28 cellular contexts compared by ENCODE assay signal in genomic region chr14:58705066-58705465, GRCh38.
DNase-seq lines count a peak whose midpoint lies in the region; ATAC-seq and TF ChIP-seq lines count a peak whose summit lies in the region.
"Had no signal": no experiment of that assay in that cellular context is flagged by ENCODE, and none has a peak within 500 bp of the region (broad histone marks: within the 10 kb centered on the region; RNA-seq: fewer than 3 reads in every experiment).

No MANE protein-coding gene starts in this region.

- H3K36me3 ChIP-seq in SK-N-SH (replicated peaks in 1 of 2; ENCODE audit: control insufficient read depth in 1 of 2, insufficient read depth in 2 of 2, low read length in 1 of 2), result no peaks in the 10 kb centered on the region
- H3K36me3 ChIP-seq in left ventricle myocardium inferior, result no peaks in the 10 kb centered on the region
- H3K36me3 ChIP-seq: adrenal gland, brain microvascular endothelial cell, heart right ventricle, neutrophil had no signal

- H3F3A ChIP-seq in SK-N-SH (replicated peaks; ENCODE audit: insufficient read depth), result no peaks in the 10 kb centered on the region

- DNase-seq in Right ventricle myocardium superior (peak; percentile 56), cardiac septum (ENCODE audit: low spot score) (no peak), SK-N-SH (peak; percentile 21), left ventricle myocardium inferior (peak; percentile 47), HuH-7.5 (ENCODE audit: low spot score) (no peak)
- DNase-seq in activated T-cell treated with anti-CD3 and anti-CD28 coated beads, Interleukin-2, amount 50 U/mL, for 48 hours, result no peak
- DNase-seq: activated CD4-positive, alpha-beta T cell treated with anti-CD3 and anti-CD28 coated beads, Interleukin-2, amount 10 ng/mL, durations not matched to agents 24 days and 14 days; activated naive CD4-positive, alpha-beta T cell; activated T-cell treated with anti-CD3 and anti-CD28 coated beads, Interleukin-2, amount 50 U/mL, for 24 hours; adrenal gland; brain microvascular endothelial cell; foreskin melanocyte; GOT3; Karpas-422; kidney glomerular epithelial cell; NCI-H1436 treated with DMSO at 0.1 percent for 48 hours; NCI-H2107; NCI-H446 treated with DMSO at 0.1 percent for 48 hours; NK-92 treated with Interleukin-12 subunit alpha and Interleukin-12 subunit beta, amount 100 ng/mL, for 24 hours; PC-3; SHP77 treated with DMSO at 0.1 percent for 48 hours; stimulated activated naive CD8-positive, alpha-beta T cell treated with anti-CD3 and anti-CD28 coated beads, Interleukin-15, amount 100 ng/mL, for 72 hours had no signal

- no peak overlapping the region for H3K9ac ChIP-seq in SK-N-SH

- H3K9me3 ChIP-seq in SK-N-SH (no peaks in the 10 kb centered on the region), left ventricle myocardium inferior (replicated peaks) (no peaks in the 10 kb centered on the region)
- H3K9me3 ChIP-seq: adrenal gland, heart right ventricle, neutrophil had no signal

- WGBS in SK-N-SH (ENCODE audit: low lambda C conversion rate), result 39% methylated on average over 2 of the region's 2 CpGs

- H3K79me2 ChIP-seq in SK-N-SH (ENCODE audit: insufficient read depth), result no peaks in the 10 kb centered on the region

- CTCF ChIA-PET in SK-N-SH (lab: Yijun Ruan, JAX), result interaction anchor here (1.7 kb wide), 1 partner anchor 204 kb away, joined by 4 read pairs; no protein-coding TSS in a partner anchor

- ATAC-seq in Right ventricle myocardium superior (ENCODE audit: poor library complexity), result peak; percentile 27
- no peak for ATAC-seq in esophagus mucosa
- ATAC-seq in GM21360 (IDR thresholded peaks at IDR 0.05; ENCODE audit: unreplicated experiment), result no peak
- ATAC-seq: PC-3; stimulated activated naive CD8-positive, alpha-beta T cell treated with anti-CD3 and anti-CD28 coated beads, Interleukin-15, amount 100 ng/mL, for 72 hours had no signal

- H3K27ac ChIP-seq in SK-N-SH (ENCODE audit: low read depth in 2 of 2, low read length in 1 of 2) (0 out of 4 replicates have a peak overlapping the region, but pooled peaks of 1 of the 2 experiments have one; percentile 4), left ventricle myocardium inferior (replicated peaks) (no peak overlapping the region)
- H3K27ac ChIP-seq: adrenal gland, brain microvascular endothelial cell, C4-2B, heart right ventricle, neutrophil, skin epidermis had no signal

- no peaks in the 10 kb centered on the region for H3K9me2 ChIP-seq in SK-N-SH

- TF ChIP-seq EP300 in SK-N-SH (IDR thresholded peaks at IDR 0.05; ENCODE audit: borderline replicate concordance in 1 of 2, low read depth in 1 of 2, low read length in 1 of 2), result peak in 1 of 2 experiments; percentile 58; a peak in 1 of 4 replicates

- intact Hi-C loops in Right ventricle myocardium superior (cut with DNase I), result no loop called here
- intact Hi-C loops in cardiac septum (cut with DNase I), result no loop called here
- intact Hi-C loops in left ventricle myocardium inferior (cut with micrococcal nuclease), result no loop called here

- H3K4me1 ChIP-seq in SK-N-SH (ENCODE audit: control insufficient read depth in 1 of 2, insufficient read depth in 2 of 2, low read depth in 1 of 2, low read length in 1 of 2) (peaks cover 0 to 24% of the 10 kb centered on the region in 2 experiments; a peak in 2 of 4 replicates), left ventricle myocardium inferior (peaks cover 24% of the 10 kb centered on the region)

- no peak for TF ChIP-seq RAD21 in SK-N-SH (IDR thresholded peaks at IDR 0.05; ENCODE audit: low read length)

- H3K27me3 ChIP-seq in SK-N-SH (ENCODE audit: insufficient read depth) (no peaks in the 10 kb centered on the region), left ventricle myocardium inferior (ENCODE audit: low read depth) (no peaks in the 10 kb centered on the region)
- H3K27me3 ChIP-seq: adrenal gland, brain microvascular endothelial cell, neutrophil had no signal

- no peak overlapping the region for H2AFZ ChIP-seq in SK-N-SH (ENCODE audit: low read depth)

- H3K4me2 ChIP-seq in SK-N-SH, result no peak overlapping the region

- H3K4me3 ChIP-seq in SK-N-SH (ENCODE audit: low read depth in 2 of 2, low read length in 1 of 2) (no peak overlapping the region), left ventricle myocardium inferior (no peak overlapping the region)
- H3K4me3 ChIP-seq: adrenal gland, heart right ventricle, skin epidermis had no signal

- TF ChIP-seq CTCF in SK-N-SH (IDR thresholded peaks at IDR 0.05) (no peak), left ventricle myocardium inferior (IDR thresholded peaks at IDR 0.05; ENCODE audit: borderline replicate concordance) (no peak)

- no peaks in the 10 kb centered on the region for H4K20me1 ChIP-seq in SK-N-SH (ENCODE audit: insufficient read depth)

- POLR2A ChIA-PET in SK-N-SH (lab: Yijun Ruan, JAX), result no interaction called here

TF ChIP-seq in SK-N-SH, 30 proteins besides CTCF, POLR2A, EP300 and RAD21 (continues in another document):
- TF ChIP-seq PBX3 (IDR thresholded peaks at IDR 0.05), result no peak
- TF ChIP-seq TEAD4 (IDR thresholded peaks at IDR 0.05; ENCODE audit: borderline replicate concordance, insufficient read depth), result no peak
- no peak for TF ChIP-seq POLR2AphosphoS5 (IDR thresholded peaks at IDR 0.05; ENCODE audit: low read depth, low read length)
- 0 out of 2 replicates have a peak, but pooled peaks have one; percentile 10 for TF ChIP-seq RCOR1 (IDR thresholded peaks at IDR 0.05; ENCODE audit: low read length)
- no peak for TF ChIP-seq USF1 (IDR thresholded peaks at IDR 0.05; ENCODE audit: borderline replicate concordance, low read depth)
- TF ChIP-seq RFX5 (IDR thresholded peaks at IDR 0.05; ENCODE audit: low read length), result no peak
- no peak for TF ChIP-seq MAX (IDR thresholded peaks at IDR 0.05; ENCODE audit: low read depth)
- no peak for TF ChIP-seq GABPA (IDR thresholded peaks at IDR 0.05; ENCODE audit: low read depth)
- TF ChIP-seq USF2 (IDR thresholded peaks at IDR 0.05; ENCODE audit: borderline replicate concordance, low read depth, low read length), result no peak
- 0 out of 2 replicates have a peak, but pooled peaks have one; percentile 27 for TF ChIP-seq NFIC (IDR thresholded peaks at IDR 0.05; ENCODE audit: borderline replicate concordance)
- no peak for TF ChIP-seq JUND (IDR thresholded peaks at IDR 0.05)
- no peak for TF ChIP-seq ELF1 (IDR thresholded peaks at IDR 0.05)
- TF ChIP-seq TAF1 (IDR thresholded peaks at IDR 0.05; ENCODE audit: borderline replicate concordance, low read depth, low read length), result no peak
- no peak for TF ChIP-seq ZBTB33 (IDR thresholded peaks at IDR 0.05; ENCODE audit: borderline replicate concordance, low read depth)
- TF ChIP-seq MXI1 (IDR thresholded peaks at IDR 0.05; ENCODE audit: low read depth, low read length), result no peak
- TF ChIP-seq FOXM1 (IDR thresholded peaks at IDR 0.05; ENCODE audit: low read depth), result no peak
- peak; percentile 37 for TF ChIP-seq CHD2 (IDR thresholded peaks at IDR 0.05; ENCODE audit: low read length, partially characterized antibody)
- no peak for TF ChIP-seq FOSL2 (IDR thresholded peaks at IDR 0.05; ENCODE audit: borderline replicate concordance, low read depth)

Comparison
In these comparisons a context has a peak if more than half of its experiments do, and no peak if none do; other contexts are left out.
1. DNase-seq: peak in Right ventricle myocardium superior (single experiment), SK-N-SH (single experiment) and left ventricle myocardium inferior (single experiment); none in cardiac septum (single experiment), HuH-7.5 (single experiment) and activated T-cell treated with anti-CD3 and anti-CD28 coated beads, Interleukin-2, amount 50 U/mL, for 48 hours (0 of 2).